ENCODE assay signal across 25 cellular contexts in the genomic region with DNA sequence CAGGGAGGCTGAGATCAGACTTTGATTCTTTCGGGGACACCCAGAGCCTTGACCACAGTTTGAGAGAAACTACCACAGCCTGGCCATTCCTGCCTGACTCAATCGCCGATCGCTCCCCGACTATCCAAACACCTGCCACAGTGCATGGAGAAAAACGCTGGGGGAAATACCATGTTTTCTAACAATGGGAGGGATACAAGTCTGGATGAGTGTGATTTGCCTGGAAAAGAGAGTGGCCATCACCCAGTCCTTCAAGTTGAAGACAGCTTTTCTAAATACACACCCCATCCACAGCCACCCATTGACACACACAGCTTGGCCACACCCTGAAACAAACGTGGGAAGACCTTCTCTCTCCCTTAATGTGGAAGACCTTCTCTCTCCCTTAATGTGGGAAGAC.
"Had no signal": no experiment of that assay in that cellular context is flagged by ENCODE, and none has a peak within 500 bp of the region (broad histone marks: within the 10 kb centered on the region; RNA-seq: fewer than 3 reads in every experiment).

No MANE protein-coding gene starts in this region.

- H3K4me3 Mint-ChIP-seq: activated CD4-positive, alpha-beta T cell treated with anti-CD3 and anti-CD28 coated beads, Interleukin-2, amount 10 ng/mL, durations not matched to agents 7 days and 5 days; activated CD8-positive, alpha-beta memory T cell treated with anti-CD3 and anti-CD28 coated beads, Interleukin-2, amount 10 ng/mL, durations not matched to agents 7 days and 5 days; activated naive CD4-positive, alpha-beta T cell treated with anti-CD3 and anti-CD28 coated beads, Interleukin-2, amount 10 ng/mL, durations not matched to agents 7 days and 5 days; activated naive CD8-positive, alpha-beta T cell; activated naive CD8-positive, alpha-beta T cell treated with anti-CD3 and anti-CD28 coated beads, Interleukin-2, amount 50 U/mL, for 24 hours; brain had no signal

- H3K9me3 Mint-ChIP-seq: activated CD4-positive, alpha-beta T cell treated with anti-CD3 and anti-CD28 coated beads, Interleukin-2, amount 10 ng/mL, durations not matched to agents 7 days and 5 days; activated naive CD4-positive, alpha-beta T cell treated with anti-CD3 and anti-CD28 coated beads, Interleukin-2, amount 10 ng/mL, durations not matched to agents 7 days and 5 days; activated naive CD8-positive, alpha-beta T cell treated with anti-CD3 and anti-CD28 coated beads, Interleukin-2, amount 50 U/mL, for 24 hours had no signal

- H3K27me3 Mint-ChIP-seq: brain had no signal

- H3K27ac Mint-ChIP-seq: activated CD4-positive, alpha-beta T cell treated with anti-CD3 and anti-CD28 coated beads, Interleukin-2, amount 10 ng/mL, durations not matched to agents 7 days and 5 days; activated CD8-positive, alpha-beta memory T cell treated with anti-CD3 and anti-CD28 coated beads, Interleukin-2, amount 10 ng/mL, durations not matched to agents 7 days and 5 days; activated naive CD4-positive, alpha-beta T cell treated with anti-CD3 and anti-CD28 coated beads, Interleukin-2, amount 10 ng/mL, durations not matched to agents 7 days and 5 days; activated naive CD8-positive, alpha-beta T cell; activated naive CD8-positive, alpha-beta T cell treated with anti-CD3 and anti-CD28 coated beads, Interleukin-2, amount 50 U/mL, for 24 hours had no signal

- H3K36me3 Mint-ChIP-seq: activated CD8-positive, alpha-beta memory T cell treated with anti-CD3 and anti-CD28 coated beads, Interleukin-2, amount 10 ng/mL, durations not matched to agents 7 days and 5 days; activated naive CD4-positive, alpha-beta T cell treated with anti-CD3 and anti-CD28 coated beads, Interleukin-2, amount 10 ng/mL, durations not matched to agents 7 days and 5 days; activated naive CD8-positive, alpha-beta T cell; brain had no signal

- H3K36me3 ChIP-seq: SJCRH30, WERI-Rb-1 had no signal

- H3K4me1 Mint-ChIP-seq: activated CD4-positive, alpha-beta T cell treated with anti-CD3 and anti-CD28 coated beads, Interleukin-2, amount 10 ng/mL, durations not matched to agents 7 days and 5 days; activated CD8-positive, alpha-beta memory T cell treated with anti-CD3 and anti-CD28 coated beads, Interleukin-2, amount 10 ng/mL, durations not matched to agents 7 days and 5 days; activated naive CD4-positive, alpha-beta T cell treated with anti-CD3 and anti-CD28 coated beads, Interleukin-2, amount 10 ng/mL, durations not matched to agents 7 days and 5 days; activated naive CD8-positive, alpha-beta T cell treated with anti-CD3 and anti-CD28 coated beads, Interleukin-2, amount 50 U/mL, for 24 hours had no signal

- H3K4me3 ChIP-seq: SJCRH30, SK-N-MC had no signal

- ATAC-seq: activated CD8-positive, alpha-beta memory T cell treated with anti-CD3 and anti-CD28 coated beads, Interleukin-2, amount 10 ng/mL, durations not matched to agents 7 days and 5 days; activated naive CD8-positive, alpha-beta T cell treated with anti-CD3 and anti-CD28 coated beads, Interleukin-2, amount 50 U/mL, for 24 hours; Panc1 had no signal

- DNase-seq: activated CD4-positive, alpha-beta T cell treated with anti-CD3 and anti-CD28 coated beads, Interleukin-2, amount 10 ng/mL, durations not matched to agents 7 days and 5 days; activated CD4-positive, alpha-beta T cell treated with anti-CD3 and anti-CD28 coated beads, Interleukin-2, amount 50 U/mL, for 48 hours; activated CD4-positive, CD25-positive, alpha-beta regulatory T cell; activated CD8-positive, alpha-beta memory T cell treated with anti-CD3 and anti-CD28 coated beads, Interleukin-2, amount 10 ng/mL, durations not matched to agents 7 days and 5 days; activated CD8-positive, alpha-beta memory T cell treated with anti-CD3 and anti-CD28 coated beads, Interleukin-2, amount 50 U/mL, for 48 hours; activated effector memory CD4-positive, alpha-beta T cell treated with Interleukin-2 at 50 U/mL for 16 hours; activated naive CD4-positive, alpha-beta T cell treated with anti-CD3 and anti-CD28 coated beads, Interleukin-2, amount 10 ng/mL, durations not matched to agents 7 days and 5 days; activated naive CD8-positive, alpha-beta T cell treated with anti-CD3 and anti-CD28 coated beads, Interleukin-2, amount 50 U/mL, for 24 hours; activated T-cell treated with anti-CD3 and anti-CD28 coated beads, Interleukin-2, amount 50 U/mL, for 48 hours; anterior cingulate cortex; MM.1S; NCI-H1092; NCI-H1436 treated with DMSO at 0.1 percent for 48 hours; NCI-H1694 treated with DMSO at 0.1 percent for 48 hours; NCI-H2029; NCI-H345; NCI-H524 treated with DMSO at 0.1 percent for 48 hours; SHP77; SJCRH30; T1000 had no signal

- H3K27me3 ChIP-seq: SJCRH30 had no signal
